Comparison of ENCODE assay signal across 20 cellular contexts in genomic region chr6:5072440-5072839, GRCh38. TPM values are rescaled to one million over a fixed set of nuclear protein-coding genes. Genes with fewer than 3 reads are reported as not detected.
DNase-seq lines count a peak whose midpoint lies in the region; ATAC-seq, FAIRE-seq and TF ChIP-seq lines count a peak whose summit lies in the region.
"Had no signal": no experiment of that assay in that cellular context is flagged by ENCODE, and none has a peak within 500 bp of the region (broad histone marks: within the 10 kb centered on the region; RNA-seq: fewer than 3 reads in every experiment).

No MANE protein-coding gene starts in this region.

- POLR2A ChIA-PET in activated CD4-positive, alpha-beta memory T cell treated with anti-CD3 and anti-CD28 coated beads for 36 hours (lab: Charles Lee), result no interaction called here
- POLR2A ChIA-PET in activated CD4-positive, alpha-beta memory T cell treated with anti-CD3 and anti-CD28 coated beads, Interleukin-2, amount 10 ng/mL, durations not matched to agents 7 days and 5 days (lab: Charles Lee), result no interaction called here
- POLR2A ChIA-PET in GM12878 (lab: Charles Lee), result interaction anchor here (0.6 kb wide), 1 partner anchor 936 kb away, joined by 3 read pairs; no protein-coding TSS in a partner anchor

- TF ChIP-seq EP300 in GM12878 (IDR thresholded peaks at IDR 0.05; ENCODE audit: borderline replicate concordance in 1 of 2, control insufficient read depth in 1 of 2, low read depth in 2 of 2, low read length in 2 of 2), result no peak

- no peaks in the 10 kb centered on the region for H3K79me2 ChIP-seq in GM12878 (ENCODE audit: control insufficient read depth, insufficient read depth, low read length)

- RAD21 ChIA-PET in GM12878 (lab: Charles Lee; ENCODE audit: unreplicated experiment), result interaction anchor here (0.5 kb wide), 1 partner anchor 169 kb away, joined by 3 read pairs; no protein-coding TSS in a partner anchor

- H2AFZ ChIP-seq in GM12878 (ENCODE audit: control insufficient read depth, low read depth, low read length), result no peak overlapping the region

- peaks cover 5% of the 10 kb centered on the region for H3K4me1 Mint-ChIP-seq in activated CD4-positive, alpha-beta memory T cell treated with anti-CD3 and anti-CD28 coated beads for 36 hours (ENCODE audit: low read depth)
- H3K4me1 Mint-ChIP-seq in activated CD4-positive, alpha-beta memory T cell treated with anti-CD3 and anti-CD28 coated beads, Interleukin-2, amount 10 ng/mL, durations not matched to agents 7 days and 5 days, result peaks cover 6% of the 10 kb centered on the region
- H3K4me1 Mint-ChIP-seq: CD14-positive monocyte had no signal

- intact Hi-C loops in activated CD4-positive, alpha-beta memory T cell treated with anti-CD3 and anti-CD28 coated beads for 36 hours (cut with micrococcal nuclease), result no loop called here
- intact Hi-C loops in GM12878 (cut with micrococcal nuclease; ENCODE audit: unreplicated experiment) (no loop called here), ascending aorta (cut with DNase I) (no loop called here)

- TF ChIP-seq POLR2A in GM12878 (IDR thresholded peaks at IDR 0.05; ENCODE audit: low read depth, low read length), result no peak

- peaks cover 11% of the 10 kb centered on the region for H3K27me3 Mint-ChIP-seq in activated CD4-positive, alpha-beta memory T cell treated with anti-CD3 and anti-CD28 coated beads for 36 hours
- H3K27me3 Mint-ChIP-seq in activated CD4-positive, alpha-beta memory T cell treated with anti-CD3 and anti-CD28 coated beads, Interleukin-2, amount 10 ng/mL, durations not matched to agents 7 days and 5 days, result peaks cover 11% of the 10 kb centered on the region

- 7% methylated on average over 7 of the region's 7 CpGs for WGBS in GM12878 (ENCODE audit: insufficient coverage, insufficient replicate concordance, low lambda C conversion rate, missing lambda C conversion rate)

- peaks cover 5% of the 10 kb centered on the region for H3K4me1 ChIP-seq in GM12878 (ENCODE audit: control insufficient read depth, insufficient read depth, low read length)
- no peaks in the 10 kb centered on the region for H3K4me1 ChIP-seq in ascending aorta
- H3K4me1 ChIP-seq: Caco-2, SJCRH30 had no signal

- ATAC-seq in GM19025 (IDR thresholded peaks at IDR 0.05; ENCODE audit: low read depth, unreplicated experiment) (peak; percentile 53), HG02885 (IDR thresholded peaks at IDR 0.05; ENCODE audit: poor library complexity, unreplicated experiment) (peak; percentile 46), GM12878 (peak; percentile 78), HG03025 (IDR thresholded peaks at IDR 0.05; ENCODE audit: low FRiP score, unreplicated experiment) (no peak)
- ATAC-seq: A549 had no signal

- H3K9me3 ChIP-seq in GM12878 (replicated peaks; ENCODE audit: control insufficient read depth, insufficient read depth, low read length) (no peaks in the 10 kb centered on the region; the same call in 2 of the 3 replicates), ascending aorta (peaks cover 0 to under 1% of the 10 kb centered on the region in 2 donors)
- H3K9me3 ChIP-seq: A549, Caco-2, SJCRH30 had no signal

- TF ChIP-seq CTCF in GM12878 (IDR thresholded peaks at IDR 0.05 in 2 of 3, conservative IDR thresholded peaks at IDR 0.05 in 1 of 3; ENCODE audit: control insufficient read depth in 2 of 3, extremely low read depth in 1 of 3, insufficient read depth in 1 of 3, low read depth in 3 of 3, low read length in 3 of 3) (no peak), ascending aorta (IDR thresholded peaks at IDR 0.05) (no peak)

- TF ChIP-seq RAD21 in GM12878 (IDR thresholded peaks at IDR 0.05; ENCODE audit: insufficient read depth, low read depth, low read length), result no peak

- FAIRE-seq in GM12878 (lab: Jason Lieb, UNC), result no peak
- FAIRE-seq: A549, GM12891 had no signal

- peaks cover 1% of the 10 kb centered on the region for H3K9me3 Mint-ChIP-seq in activated CD4-positive, alpha-beta memory T cell treated with anti-CD3 and anti-CD28 coated beads for 36 hours
- no peaks in the 10 kb centered on the region for H3K9me3 Mint-ChIP-seq in activated CD4-positive, alpha-beta memory T cell treated with anti-CD3 and anti-CD28 coated beads, Interleukin-2, amount 10 ng/mL, durations not matched to agents 7 days and 5 days

- DNase-seq in activated CD4-positive, alpha-beta memory T cell treated with anti-CD3 and anti-CD28 coated beads for 36 hours, result peak; percentile 20
- no peak for DNase-seq in activated CD4-positive, alpha-beta memory T cell treated with anti-CD3 and anti-CD28 coated beads, Interleukin-2, amount 10 ng/mL, durations not matched to agents 7 days and 5 days
- DNase-seq in GM12878 (ENCODE audit: low read depth, low spot score) (no peak), ascending aorta (ENCODE audit: low spot score in 2 of 2) (no peak), CD1c-positive myeloid dendritic cell (ENCODE audit: extremely low spot score) (no peak)
- DNase-seq: Caco-2, DMS53, HCEC 1CT, NCI-H146, NCI-H2081 treated with DMSO at 0.1 percent for 48 hours, NCI-H226, NCI-H526 treated with DMSO at 0.1 percent for 48 hours, SJCRH30 had no signal

- SMC1A ChIA-PET in GM12878 (lab: Charles Lee; ENCODE audit: uncharacterized antibody, unreplicated experiment), result no interaction called here

- H3K27me3 ChIP-seq in GM12878 (replicated peaks in 1 of 2; ENCODE audit: control insufficient read depth in 2 of 2, insufficient read depth in 2 of 2, low read length in 1 of 2), result no peaks in the 10 kb centered on the region
- H3K27me3 ChIP-seq in ascending aorta, result no peaks in the 10 kb centered on the region
- H3K27me3 ChIP-seq: SJCRH30 had no signal

- in situ Hi-C loops in GM12878 (cut with MboI), result no loop called here

- no TSS peak for BruUV-seq in GM12878 (replicated peaks; lab: Mats Ljungman, UMichigan)

- H3K36me3 ChIP-seq in GM12878 (ENCODE audit: control insufficient read depth in 2 of 2, insufficient read depth in 2 of 2, low read length in 1 of 2), result no peaks in the 10 kb centered on the region
- H3K36me3 ChIP-seq in ascending aorta, result no peaks in the 10 kb centered on the region
- H3K36me3 ChIP-seq: SJCRH30 had no signal

- H3K9ac ChIP-seq in GM12878 (ENCODE audit: control insufficient read depth, insufficient read depth, low read length), result no peak overlapping the region

- H3K4me3 ChIP-seq in GM12878, result no peak overlapping the region
- H3K4me3 ChIP-seq in ascending aorta, result no peak overlapping the region
- H3K4me3 ChIP-seq: A549, SJCRH30 had no signal

- H4K20me1 ChIP-seq in GM12878 (ENCODE audit: control insufficient read depth, insufficient read depth), result no peaks in the 10 kb centered on the region

- peak overlapping the region; percentile 48; the same call in 1 of the 2 replicates for H3K4me2 ChIP-seq in GM12878 (ENCODE audit: control insufficient read depth, insufficient read depth)
- H3K4me2 ChIP-seq: A549 had no signal

- no peak overlapping the region for H3K27ac Mint-ChIP-seq in activated CD4-positive, alpha-beta memory T cell treated with anti-CD3 and anti-CD28 coated beads for 36 hours
- no peak overlapping the region for H3K27ac Mint-ChIP-seq in activated CD4-positive, alpha-beta memory T cell treated with anti-CD3 and anti-CD28 coated beads, Interleukin-2, amount 10 ng/mL, durations not matched to agents 7 days and 5 days

- no peaks in the 10 kb centered on the region for H3K36me3 Mint-ChIP-seq in activated CD4-positive, alpha-beta memory T cell treated with anti-CD3 and anti-CD28 coated beads for 36 hours
- H3K36me3 Mint-ChIP-seq in activated CD4-positive, alpha-beta memory T cell treated with anti-CD3 and anti-CD28 coated beads, Interleukin-2, amount 10 ng/mL, durations not matched to agents 7 days and 5 days (ENCODE audit: low read depth), result no peaks in the 10 kb centered on the region
- H3K36me3 Mint-ChIP-seq: CD14-positive monocyte had no signal

- CTCF ChIA-PET in activated CD4-positive, alpha-beta memory T cell treated with anti-CD3 and anti-CD28 coated beads for 36 hours (lab: Charles Lee), result no interaction called here
- CTCF ChIA-PET in activated CD4-positive, alpha-beta memory T cell treated with anti-CD3 and anti-CD28 coated beads, Interleukin-2, amount 10 ng/mL, durations not matched to agents 7 days and 5 days (lab: Charles Lee), result no interaction called here
- CTCF ChIA-PET in GM12878 (lab: Yijun Ruan, JAX), result no interaction called here

- H3K27ac ChIP-seq in GM12878 (ENCODE audit: control insufficient read depth, insufficient read depth) (no peak overlapping the region), ascending aorta (no peak overlapping the region)
- H3K27ac ChIP-seq: A549, RWPE1, SJCRH30 had no signal

- H3K4me3 Mint-ChIP-seq in activated CD4-positive, alpha-beta memory T cell treated with anti-CD3 and anti-CD28 coated beads for 36 hours, result no peak overlapping the region
- H3K4me3 Mint-ChIP-seq in activated CD4-positive, alpha-beta memory T cell treated with anti-CD3 and anti-CD28 coated beads, Interleukin-2, amount 10 ng/mL, durations not matched to agents 7 days and 5 days, result no peak overlapping the region
- H3K4me3 Mint-ChIP-seq: CD14-positive monocyte had no signal

TF ChIP-seq in GM12878, 131 proteins besides CTCF, POLR2A, EP300 and RAD21 (continues in another document):
- TF ChIP-seq POU2F2 (IDR thresholded peaks at IDR 0.05; ENCODE audit: borderline replicate concordance, low read depth, low read length) (peak; percentile 55; the same call in 1 of the 3 replicates), ZNF384 (IDR thresholded peaks at IDR 0.05; ENCODE audit: borderline replicate concordance, low read depth, low read length) (peak; percentile 64)

RNA-seq across cellular contexts. Expression of gene PPP1R3G, which starts 12.7 kb away (rescaled TPM):
- not detected for total RNA-seq in activated CD4-positive, alpha-beta memory T cell treated with anti-CD3 and anti-CD28 coated beads for 36 hours
- total RNA-seq in activated CD4-positive, alpha-beta memory T cell treated with anti-CD3 and anti-CD28 coated beads, Interleukin-2, amount 10 ng/mL, durations not matched to agents 7 days and 5 days, result under 1 TPM; 0.08 to 0.10 TPM
- 0.73 and 0.75 TPM in 2 replicates for total RNA-seq in GM12878 (2013; cell fraction: nucleolus; rRNA removed)
- total RNA-seq in GM12878 (2014; rRNA removed) (0.05 and 0.06 TPM in 2 replicates), GM12878 (2014; rRNA removed; fragmentation: Illumina TruSeq; extraction: Trizol) (0.05 TPM in 1 of 2 replicates, not detected in the other), GM12878 (2021) (0.08 and 0.10 TPM in 2 replicates), ascending aorta (1.1 TPM)
- polyA plus RNA-seq in GM12878 (2011; ENCODE audit: low read depth), result 0.10 TPM
- polyA plus RNA-seq in GM12878 (2011; rRNA removed) (0.03 TPM in 2 replicates), GM12878 (2014; fragmentation: Illumina TruSeq; extraction: Trizol) (0.01 TPM in 1 of 2 replicates, not detected in the other), GM12878 (2014; fragmentation: Nextera tagmentation; extraction: Ambion mirVana) (under 1 TPM in 1 of 2 experiments, not detected in 1; 0.02 TPM), GM12878 (2014; rRNA removed) (0.03 TPM in 1 of 2 replicates, not detected in the other), GM12878 (2016; fragmentation: Nextera tagmentation; extraction: Ambion mirVana) (under 1 TPM in 1 of 2 experiments, not detected in 1; 0.05 TPM)
- polyA plus RNA-seq in GM12878 (2011; cell fraction: cytosol; rRNA removed), result 0.04 and 0.07 TPM in 2 replicates
- 0.04 TPM in 1 of 2 replicates, not detected in the other for polyA plus RNA-seq in GM12878 (2011; cell fraction: nucleus; rRNA removed)
- polyA plus RNA-seq in GM12878 (2012), result 0.31 and 0.62 TPM in 2 replicates
- polyA minus RNA-seq in GM12878 (2011; rRNA and poly(A)+ RNA removed), result 0.07 and 0.10 TPM in 2 replicates
- not detected in 2 replicates for polyA minus RNA-seq in GM12878 (2011; cell fraction: cytosol; rRNA and poly(A)+ RNA removed)
- polyA minus RNA-seq in GM12878 (2011; cell fraction: nucleus; rRNA and poly(A)+ RNA removed), result 0.12 and 0.19 TPM in 2 replicates
